Comparison of ENCODE assay signal across 23 cellular contexts in genomic region chr22:46594947-46595298, GRCh38.
"Had no signal": no experiment of that assay in that cellular context is flagged by ENCODE, and none has a peak within 500 bp of the region (broad histone marks: within the 10 kb centered on the region; RNA-seq: fewer than 3 reads in every experiment).

No MANE protein-coding gene starts in this region.

- H3K27ac ChIP-seq: cardiac muscle cell, epithelial cell of prostate, psoas muscle, right lobe of liver had no signal

- H3K9me3 Mint-ChIP-seq: activated CD4-positive, alpha-beta memory T cell treated with anti-CD3 and anti-CD28 coated beads, Interleukin-2, amount 10 ng/mL, durations not matched to agents 7 days and 5 days; activated naive CD8-positive, alpha-beta T cell treated with anti-CD3 and anti-CD28 coated beads for 36 hours; activated T-helper 17 cell treated with anti-CD3 and anti-CD28 coated beads, Interleukin-2, amount 50 U/mL, for 72 hours; endodermal cell; WTC11 had no signal

- H3K36me3 Mint-ChIP-seq: activated CD8-positive, alpha-beta memory T cell treated with anti-CD3 and anti-CD28 coated beads, Interleukin-2, amount 10 ng/mL, durations not matched to agents 7 days and 5 days; activated naive CD8-positive, alpha-beta T cell treated with anti-CD3 and anti-CD28 coated beads for 36 hours; WTC11 had no signal

- H3K36me3 ChIP-seq: cardiac muscle cell, right lobe of liver, tibial nerve, vagina had no signal

- H3K27ac Mint-ChIP-seq: activated CD4-positive, alpha-beta memory T cell treated with anti-CD3 and anti-CD28 coated beads, Interleukin-2, amount 10 ng/mL, durations not matched to agents 7 days and 5 days; activated CD8-positive, alpha-beta memory T cell treated with anti-CD3 and anti-CD28 coated beads, Interleukin-2, amount 10 ng/mL, durations not matched to agents 7 days and 5 days; activated naive CD8-positive, alpha-beta T cell treated with anti-CD3 and anti-CD28 coated beads for 36 hours; activated T-helper 17 cell treated with anti-CD3 and anti-CD28 coated beads, Interleukin-2, amount 50 U/mL, for 72 hours; endodermal cell; WTC11 had no signal

- H3K9me3 ChIP-seq: psoas muscle, right lobe of liver, tibial nerve, vagina had no signal

- H3K4me3 Mint-ChIP-seq: activated CD4-positive, alpha-beta memory T cell treated with anti-CD3 and anti-CD28 coated beads, Interleukin-2, amount 10 ng/mL, durations not matched to agents 7 days and 5 days; activated CD8-positive, alpha-beta memory T cell treated with anti-CD3 and anti-CD28 coated beads, Interleukin-2, amount 10 ng/mL, durations not matched to agents 7 days and 5 days; activated naive CD8-positive, alpha-beta T cell treated with anti-CD3 and anti-CD28 coated beads for 36 hours; activated T-helper 17 cell treated with anti-CD3 and anti-CD28 coated beads, Interleukin-2, amount 50 U/mL, for 72 hours; endodermal cell; WTC11 had no signal

- H3K27me3 Mint-ChIP-seq: activated CD4-positive, alpha-beta memory T cell treated with anti-CD3 and anti-CD28 coated beads, Interleukin-2, amount 10 ng/mL, durations not matched to agents 7 days and 5 days; activated naive CD8-positive, alpha-beta T cell treated with anti-CD3 and anti-CD28 coated beads for 36 hours; activated T-helper 17 cell treated with anti-CD3 and anti-CD28 coated beads, Interleukin-2, amount 50 U/mL, for 72 hours had no signal

- ATAC-seq: activated CD8-positive, alpha-beta memory T cell treated with anti-CD3 and anti-CD28 coated beads, Interleukin-2, amount 10 ng/mL, durations not matched to agents 7 days and 5 days; activated T-helper 17 cell treated with anti-CD3 and anti-CD28 coated beads, Interleukin-2, amount 50 U/mL, for 72 hours; right lobe of liver; WTC11 had no signal

- H3K27me3 ChIP-seq: cardiac muscle cell, dorsolateral prefrontal cortex, right lobe of liver, tibial nerve, vagina had no signal

- H3K4me3 ChIP-seq: cardiac muscle cell, dorsolateral prefrontal cortex, psoas muscle, right lobe of liver, smooth muscle cell, tibial nerve, vagina had no signal

- DNase-seq: activated CD4-positive, alpha-beta memory T cell treated with anti-CD3 and anti-CD28 coated beads, Interleukin-2, amount 10 ng/mL, durations not matched to agents 7 days and 5 days; activated CD4-positive, alpha-beta T cell treated with anti-CD3 and anti-CD28 coated beads for 48 hours; activated CD8-positive, alpha-beta memory T cell treated with anti-CD3 and anti-CD28 coated beads, Interleukin-2, amount 10 ng/mL, durations not matched to agents 7 days and 5 days; activated naive CD4-positive, alpha-beta T cell; activated naive CD8-positive, alpha-beta T cell treated with anti-CD3 and anti-CD28 coated beads for 36 hours; activated T-cell treated with anti-CD3 and anti-CD28 coated beads, Interleukin-2, amount 50 U/mL, for 1 hour; amniotic stem cell; dorsolateral prefrontal cortex; endodermal cell; foreskin fibroblast; hippocampal formation; stimulated activated CD4-positive, alpha-beta T cell treated with anti-CD3 and anti-CD28 coated beads, Interleukin-4, amount 100 ng/mL, for 4 hours; stimulated activated naive CD4-positive, alpha-beta T cell treated with Interleukin-2 at 50 U/mL for 16 hours; SW 1271 had no signal

- H3K4me2 ChIP-seq: smooth muscle cell had no signal

- H3K4me1 ChIP-seq: right lobe of liver had no signal
